8 cellular contexts compared by ENCODE assay signal in the genomic region with DNA sequence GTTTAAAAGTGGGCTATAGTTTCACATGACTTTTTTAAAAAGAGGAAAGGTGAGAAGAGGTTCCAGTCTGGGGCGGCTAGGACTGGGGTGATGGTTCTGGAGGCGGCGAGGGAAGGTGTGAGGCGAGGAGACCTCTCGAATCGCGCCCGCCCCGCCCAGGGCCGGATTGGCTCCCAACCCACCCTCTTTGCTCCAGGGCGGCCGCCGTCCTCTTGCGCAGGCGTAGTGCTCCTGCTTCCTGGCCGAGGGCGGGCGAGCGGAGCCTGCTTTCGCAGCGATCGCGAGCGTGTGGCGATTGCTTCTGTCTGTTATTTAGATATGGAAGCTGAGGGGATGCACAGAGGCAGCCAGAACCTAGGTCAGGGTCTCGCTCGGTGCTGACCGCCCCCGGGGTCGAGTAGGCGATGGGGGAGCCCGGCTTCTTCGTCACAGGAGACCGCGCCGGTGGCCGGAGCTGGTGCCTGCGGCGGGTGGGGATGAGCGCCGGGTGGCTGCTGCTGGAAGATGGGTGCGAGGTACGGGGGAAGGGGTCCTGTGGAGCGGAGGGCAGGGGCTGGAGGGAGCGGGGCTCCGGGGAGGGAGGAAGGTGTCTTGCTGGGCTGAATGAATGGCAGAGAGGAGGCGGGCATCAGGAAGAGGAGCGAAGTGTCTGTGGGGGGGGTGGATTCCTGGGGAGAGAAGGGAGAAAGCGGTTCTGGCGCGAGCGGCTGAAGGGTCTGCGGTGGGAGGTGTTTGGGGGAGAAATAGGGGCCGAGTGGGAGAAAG. TPM values are rescaled to one million over a fixed set of nuclear protein-coding genes. Genes with fewer than 3 reads are reported as not detected.
A peak's percentile ranks its signal among the peaks of the same experiment; 100 is the strongest.
DNase-seq lines count a peak whose midpoint lies in the region; ATAC-seq and TF ChIP-seq lines count a peak whose summit lies in the region.

A gene with protein sequence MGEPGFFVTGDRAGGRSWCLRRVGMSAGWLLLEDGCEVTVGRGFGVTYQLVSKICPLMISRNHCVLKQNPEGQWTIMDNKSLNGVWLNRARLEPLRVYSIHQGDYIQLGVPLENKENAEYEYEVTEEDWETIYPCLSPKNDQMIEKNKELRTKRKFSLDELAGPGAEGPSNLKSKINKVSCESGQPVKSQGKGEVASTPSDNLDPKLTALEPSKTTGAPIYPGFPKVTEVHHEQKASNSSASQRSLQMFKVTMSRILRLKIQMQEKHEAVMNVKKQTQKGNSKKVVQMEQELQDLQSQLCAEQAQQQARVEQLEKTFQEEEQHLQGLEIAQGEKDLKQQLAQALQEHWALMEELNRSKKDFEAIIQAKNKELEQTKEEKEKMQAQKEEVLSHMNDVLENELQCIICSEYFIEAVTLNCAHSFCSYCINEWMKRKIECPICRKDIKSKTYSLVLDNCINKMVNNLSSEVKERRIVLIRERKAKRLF (plus strand): TSS at position 223 of the 765 bp plus-strand sequence. CDS start 182 bp downstream, at position 405.

- peak; percentile 91 for ATAC-seq in GM21737 (IDR thresholded peaks at IDR 0.05; ENCODE audit: unreplicated experiment)
- ATAC-seq in naive thymus-derived CD4-positive, alpha-beta T cell: peak; percentile 96
- ATAC-seq in stimulated activated memory B cell treated with anti-CD40 and anti-IgM and Interleukin-4, amounts not matched to agents 10 μg/mL and 1 μg/mL and 100 μg/mL, for 72 hours: peak; percentile 97

- H3K27me3 Mint-ChIP-seq in naive thymus-derived CD4-positive, alpha-beta T cell: no peaks in the 10 kb centered on the region
- no peaks in the 10 kb centered on the region for H3K27me3 Mint-ChIP-seq in stimulated activated memory B cell treated with anti-CD40 and anti-IgM and Interleukin-4, amounts not matched to agents 10 μg/mL and 1 μg/mL and 100 μg/mL, for 72 hours

- POLR2A ChIA-PET in naive thymus-derived CD4-positive, alpha-beta T cell (lab: Charles Lee): interaction anchor here (0.9 kb wide), 1 partner anchor 79 kb away, joined by 3 read pairs; a partner anchor contains a TSS

- H3K36me3 ChIP-seq in KOPT-K1 (ENCODE audit: insufficient read depth, low read length): no peaks in the 10 kb centered on the region
- H3K36me3 ChIP-seq in fibroblast of lung (ENCODE audit: control insufficient read depth, insufficient read depth, low read length): no peaks in the 10 kb centered on the region
- H3K36me3 ChIP-seq in naive thymus-derived CD4-positive, alpha-beta T cell (ENCODE audit: control insufficient read depth in 2 of 3, insufficient read depth in 3 of 3, low read length in 3 of 3): peaks cover 0 to 8% (median 0%) of the 10 kb centered on the region in 3 experiments

- H3K27ac Mint-ChIP-seq in naive thymus-derived CD4-positive, alpha-beta T cell: peak within 1 kb of the TSS; percentile 81 to 93 (median 88)
- peak within 1 kb of the TSS; percentile 95 for H3K27ac Mint-ChIP-seq in stimulated activated memory B cell treated with anti-CD40 and anti-IgM and Interleukin-4, amounts not matched to agents 10 μg/mL and 1 μg/mL and 100 μg/mL, for 72 hours

- DNase-seq in DMS79 treated with DMSO at 0.1 percent for 48 hours (lab: John Stamatoyannopoulos, UW) (peak; percentile 89), RPMI8226 (peak; percentile 89), fibroblast of lung (ENCODE audit: low read depth in 2 of 2) (peak; percentile 87)
- DNase-seq in activated T-helper 1 cell treated with anti-CD3 and anti-CD28 coated beads, Interleukin-2, amount 50 U/mL, for 16 hours (ENCODE audit: low read depth in 1 of 2, low spot score in 1 of 2): peak; percentile 78
- peak; percentile 72 to 92 (median 84) for DNase-seq in naive thymus-derived CD4-positive, alpha-beta T cell

- TF ChIP-seq CTCF in fibroblast of lung (conservative IDR thresholded peaks at IDR 0.05 in 1 of 2, IDR thresholded peaks at IDR 0.05 in 1 of 2; ENCODE audit: low read depth in 1 of 2, low read length in 2 of 2): no peak

- CTCF ChIA-PET in naive thymus-derived CD4-positive, alpha-beta T cell (lab: Charles Lee): no interaction called here

- no peaks in the 10 kb centered on the region for H3K9me3 ChIP-seq in KOPT-K1 (ENCODE audit: insufficient read depth, low read length, poor library complexity, severe bottlenecking)
- H3K9me3 ChIP-seq in fibroblast of lung (ENCODE audit: control insufficient read depth, insufficient read depth, low read depth, low read length): no peaks in the 10 kb centered on the region
- H3K9me3 ChIP-seq in naive thymus-derived CD4-positive, alpha-beta T cell (ENCODE audit: control insufficient read depth in 2 of 3, low read length in 3 of 3): no peaks in the 10 kb centered on the region

- H3K9ac ChIP-seq in fibroblast of lung (ENCODE audit: insufficient read depth, low read length): peak within 1 kb of the TSS; percentile 80

- peak within 1 kb of the TSS; percentile 83 for H2AFZ ChIP-seq in fibroblast of lung (ENCODE audit: low read length)

- peak within 1 kb of the TSS; percentile 78 to 98 (median 90) for H3K4me3 ChIP-seq in fibroblast of lung (replicated peaks in 1 of 4; ENCODE audit: control extremely low read depth in 1 of 4, insufficient read depth in 1 of 4, low read depth in 3 of 4, low read length in 4 of 4)
- peak within 1 kb of the TSS; percentile 94 for H3K4me3 ChIP-seq in naive thymus-derived CD4-positive, alpha-beta T cell (ENCODE audit: low read length)

- peaks cover 21 to 49% (median 37%) of the 10 kb centered on the region in 7 donors for H3K4me1 Mint-ChIP-seq in naive thymus-derived CD4-positive, alpha-beta T cell
- peaks cover 46% of the 10 kb centered on the region for H3K4me1 Mint-ChIP-seq in stimulated activated memory B cell treated with anti-CD40 and anti-IgM and Interleukin-4, amounts not matched to agents 10 μg/mL and 1 μg/mL and 100 μg/mL, for 72 hours

- intact Hi-C loops in naive thymus-derived CD4-positive, alpha-beta T cell (cut with micrococcal nuclease): loop anchor here (1.0 to 10.0 kb wide), 8 partner anchors 29 to 1523 kb away; a partner anchor contains a TSS

- peaks cover 0 to 8% (median 0%) of the 10 kb centered on the region in 5 donors for H3K36me3 Mint-ChIP-seq in naive thymus-derived CD4-positive, alpha-beta T cell
- peaks cover 7% of the 10 kb centered on the region for H3K36me3 Mint-ChIP-seq in stimulated activated memory B cell treated with anti-CD40 and anti-IgM and Interleukin-4, amounts not matched to agents 10 μg/mL and 1 μg/mL and 100 μg/mL, for 72 hours

- H4K20me1 ChIP-seq in fibroblast of lung (ENCODE audit: control insufficient read depth, extremely low read depth, insufficient read depth, low read length): peaks cover 2% of the 10 kb centered on the region

- H3K27ac ChIP-seq in KOPT-K1 (ENCODE audit: low read depth, low read length, poor library complexity, severe bottlenecking) (peak within 1 kb of the TSS; percentile 74), fibroblast of lung (ENCODE audit: insufficient read depth, low read length) (peak within 1 kb of the TSS; percentile 59)
- peak within 1 kb of the TSS; percentile 79 for H3K27ac ChIP-seq in naive thymus-derived CD4-positive, alpha-beta T cell (ENCODE audit: low read depth, low read length)

- H3K79me2 ChIP-seq in fibroblast of lung (ENCODE audit: control insufficient read depth, insufficient read depth, low read length): peaks cover 32% of the 10 kb centered on the region

- no peaks in the 10 kb centered on the region for H3K9me3 Mint-ChIP-seq in naive thymus-derived CD4-positive, alpha-beta T cell
- H3K9me3 Mint-ChIP-seq in stimulated activated memory B cell treated with anti-CD40 and anti-IgM and Interleukin-4, amounts not matched to agents 10 μg/mL and 1 μg/mL and 100 μg/mL, for 72 hours: no peaks in the 10 kb centered on the region

- H3K4me2 ChIP-seq in fibroblast of lung (ENCODE audit: extremely low read depth, insufficient read depth, low read length): peak within 1 kb of the TSS; percentile 86

- no peaks in the 10 kb centered on the region for H3K27me3 ChIP-seq in fibroblast of lung (ENCODE audit: control insufficient read depth, insufficient read depth, low read length)
- no peaks in the 10 kb centered on the region for H3K27me3 ChIP-seq in naive thymus-derived CD4-positive, alpha-beta T cell (ENCODE audit: control insufficient read depth in 2 of 2, insufficient read depth in 2 of 2, low read length in 2 of 2)

- peak within 1 kb of the TSS; percentile 90 to 98 (median 95) for H3K4me3 Mint-ChIP-seq in naive thymus-derived CD4-positive, alpha-beta T cell
- H3K4me3 Mint-ChIP-seq in stimulated activated memory B cell treated with anti-CD40 and anti-IgM and Interleukin-4, amounts not matched to agents 10 μg/mL and 1 μg/mL and 100 μg/mL, for 72 hours: peak within 1 kb of the TSS; percentile 99

- H3K4me1 ChIP-seq in fibroblast of lung (ENCODE audit: control insufficient read depth, extremely low read depth, insufficient read depth, low read length): no peaks in the 10 kb centered on the region
- H3K4me1 ChIP-seq in naive thymus-derived CD4-positive, alpha-beta T cell (ENCODE audit: control insufficient read depth in 2 of 2, insufficient read depth in 2 of 2, low read length in 2 of 2): peaks cover 7 to 14% of the 10 kb centered on the region in 2 donors

RNA-seq across cellular contexts. Expression of the gene that starts here (rescaled TPM):
- total RNA-seq in fibroblast of lung: 19.5 TPM in 2 replicates
- polyA plus RNA-seq in fibroblast of lung: 18.8 and 20.6 TPM in 2 replicates
- 14.5 and 15.0 TPM in 2 replicates for polyA plus RNA-seq in fibroblast of lung (2012)
- polyA minus RNA-seq in fibroblast of lung (ENCODE audit: low replicate concordance): 1.4 and 3.0 TPM in 2 replicates
- total RNA-seq in naive thymus-derived CD4-positive, alpha-beta T cell: 10 to 100 TPM in 3 of 5 experiments, 1 to 10 TPM in 2; 7.1 to 26.0 (median 15.8) TPM
- 10 to 100 TPM; 12.6 to 16.8 TPM for polyA plus RNA-seq in naive thymus-derived CD4-positive, alpha-beta T cell

Comparison
In these comparisons a context has a peak if more than half of its experiments do, and no peak if none do; other contexts are left out.
1. Peak in every context shown above with its lines: DNase-seq, ATAC-seq, H3K4me3 ChIP-seq and H3K27ac ChIP-seq.